In the genomic region with DNA sequence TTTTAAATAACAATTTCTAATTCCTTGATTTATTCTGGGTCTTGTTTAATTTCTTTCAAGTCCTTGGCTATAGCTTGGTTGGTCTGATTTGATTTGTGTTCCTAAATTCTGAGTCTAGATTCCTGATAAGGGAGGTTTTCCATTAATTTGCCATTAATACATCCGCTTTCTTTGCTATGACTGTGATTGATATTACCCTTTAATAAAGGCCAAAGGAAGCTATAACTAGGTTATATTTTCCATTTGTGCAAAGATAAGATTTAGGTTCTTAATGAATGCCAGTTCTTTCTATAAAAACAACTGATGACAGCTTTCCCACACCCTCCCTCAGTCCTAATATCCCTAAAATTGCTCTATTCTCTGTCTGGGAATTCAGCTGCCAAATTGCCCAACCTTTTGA, we compare ENCODE assay signal across 21 cellular contexts. TPM values are rescaled to one million over a fixed set of nuclear protein-coding genes. Genes with fewer than 3 reads are reported as not detected.
DNase-seq lines count a peak whose midpoint lies in the region; ATAC-seq and TF ChIP-seq lines count a peak whose summit lies in the region.
"Had no signal": no experiment of that assay in that cellular context is flagged by ENCODE, and none has a peak within 500 bp of the region (broad histone marks: within the 10 kb centered on the region; RNA-seq: fewer than 3 reads in every experiment).

No MANE protein-coding gene starts in this region.

- no peak for ATAC-seq in activated T-cell treated with anti-CD3 and anti-CD28 coated beads, Interleukin-2, amount 50 U/mL, for 72 hours (replicated peaks in 1 of 2)
- no peak for ATAC-seq in activated T-cell treated with anti-CD3 and anti-CD28 coated beads, Interleukin-2, amount 50 U/mL, for 4 hours
- ATAC-seq in CD8-positive, alpha-beta T cell, result no peak
- ATAC-seq in T-helper 17 cell (no peak), GM21529 (IDR thresholded peaks at IDR 0.05; ENCODE audit: unreplicated experiment) (no peak)
- no peak for ATAC-seq in naive thymus-derived CD4-positive, alpha-beta T cell
- ATAC-seq: GM23338, HCT116 had no signal

- in situ Hi-C loops in HAP-1 (cut with MboI; ENCODE audit: low sequenced_read_pairs), result no loop called here

- H3K27ac Mint-ChIP-seq in activated T-cell treated with anti-CD3 and anti-CD28 coated beads, Interleukin-2, amount 50 U/mL, for 72 hours, result peak overlapping the region; percentile 64
- H3K27ac Mint-ChIP-seq in CD8-positive, alpha-beta T cell, result peak overlapping the region; percentile 91
- H3K27ac Mint-ChIP-seq in T-helper 17 cell, result peak overlapping the region; percentile 32
- H3K27ac Mint-ChIP-seq in naive thymus-derived CD4-positive, alpha-beta T cell, result peak overlapping the region in 7 of 9 donors; percentile 36 to 94 (median 84)
- H3K27ac Mint-ChIP-seq: GM23338, HFFc6 had no signal

- H3K27ac ChIP-seq in CD8-positive, alpha-beta T cell (ENCODE audit: low read depth, low read length), result no peak overlapping the region
- H3K27ac ChIP-seq in naive thymus-derived CD4-positive, alpha-beta T cell (ENCODE audit: low read depth, low read length), result peak overlapping the region; percentile 29
- no peak overlapping the region for H3K27ac ChIP-seq in SJCRH30
- H3K27ac ChIP-seq: BLaER1 had no signal

- TF ChIP-seq CTCF in CD8-positive, alpha-beta T cell (IDR thresholded peaks at IDR 0.05), result no peak

- no peaks in the 10 kb centered on the region for H3K9me3 ChIP-seq in CD8-positive, alpha-beta T cell (ENCODE audit: low read length)
- H3K9me3 ChIP-seq in T-helper 17 cell (ENCODE audit: control insufficient read depth, low read length, poor library complexity, severe bottlenecking), result no peaks in the 10 kb centered on the region
- H3K9me3 ChIP-seq in naive thymus-derived CD4-positive, alpha-beta T cell (ENCODE audit: control insufficient read depth in 2 of 3, low read length in 3 of 3), result no peaks in the 10 kb centered on the region
- H3K9me3 ChIP-seq in SJCRH30 (replicated peaks), result no peaks in the 10 kb centered on the region
- H3K9me3 ChIP-seq in HAP-1, result no peaks in the 10 kb centered on the region
- H3K9me3 ChIP-seq: BLaER1 had no signal

- no peaks in the 10 kb centered on the region for H3K36me3 ChIP-seq in CD8-positive, alpha-beta T cell (ENCODE audit: insufficient read depth, low read length)
- H3K36me3 ChIP-seq in naive thymus-derived CD4-positive, alpha-beta T cell (ENCODE audit: control insufficient read depth in 2 of 3, insufficient read depth in 3 of 3, low read length in 3 of 3), result no peaks in the 10 kb centered on the region
- peaks cover under 1% of the 10 kb centered on the region for H3K36me3 ChIP-seq in SJCRH30
- H3K36me3 ChIP-seq in HAP-1 (replicated peaks), result no peaks in the 10 kb centered on the region

- peaks cover 13% of the 10 kb centered on the region for H3K4me1 ChIP-seq in CD8-positive, alpha-beta T cell (ENCODE audit: insufficient read depth, low read length)
- H3K4me1 ChIP-seq in naive thymus-derived CD4-positive, alpha-beta T cell (ENCODE audit: control insufficient read depth in 2 of 2, insufficient read depth in 2 of 2, low read length in 2 of 2), result peaks cover 0 to 18% of the 10 kb centered on the region in 2 donors
- H3K4me1 ChIP-seq in SJCRH30 (no peaks in the 10 kb centered on the region), HAP-1 (no peaks in the 10 kb centered on the region)

- no peak overlapping the region for H3K4me3 ChIP-seq in CD8-positive, alpha-beta T cell (ENCODE audit: low read depth, low read length)
- no peak overlapping the region for H3K4me3 ChIP-seq in naive thymus-derived CD4-positive, alpha-beta T cell (ENCODE audit: low read length)
- H3K4me3 ChIP-seq in SJCRH30 (no peak overlapping the region), HAP-1 (no peak overlapping the region)
- H3K4me3 ChIP-seq: BLaER1, GM23338 had no signal

- CTCF ChIA-PET in CD8-positive, alpha-beta T cell (lab: Charles Lee), result interaction anchor here (1.2 kb wide), 1 partner anchor 51 kb away, joined by 3 read pairs; no protein-coding TSS in a partner anchor
- CTCF ChIA-PET in naive thymus-derived CD4-positive, alpha-beta T cell (lab: Charles Lee), result no interaction called here

- peaks cover 28% of the 10 kb centered on the region for H3K4me1 Mint-ChIP-seq in activated T-cell treated with anti-CD3 and anti-CD28 coated beads, Interleukin-2, amount 50 U/mL, for 72 hours (ENCODE audit: low read depth)
- peaks cover 17% of the 10 kb centered on the region for H3K4me1 Mint-ChIP-seq in activated T-cell treated with anti-CD3 and anti-CD28 coated beads, Interleukin-2, amount 50 U/mL, for 4 hours (ENCODE audit: low read depth)
- H3K4me1 Mint-ChIP-seq in CD8-positive, alpha-beta T cell (ENCODE audit: low read depth), result peaks cover 26% of the 10 kb centered on the region
- peaks cover 9% of the 10 kb centered on the region for H3K4me1 Mint-ChIP-seq in T-helper 17 cell
- H3K4me1 Mint-ChIP-seq in naive thymus-derived CD4-positive, alpha-beta T cell, result peaks cover 9 to 44% (median 32%) of the 10 kb centered on the region in 7 donors
- H3K4me1 Mint-ChIP-seq: GM23338 had no signal

- DNase-seq in activated T-cell treated with anti-CD3 and anti-CD28 coated beads, Interleukin-2, amount 50 U/mL, for 72 hours, result no peak
- no peak for DNase-seq in activated T-cell treated with anti-CD3 and anti-CD28 coated beads, Interleukin-2, amount 50 U/mL, for 4 hours
- no peak for DNase-seq in CD8-positive, alpha-beta T cell
- DNase-seq in T-helper 17 cell, result no peak
- no peak for DNase-seq in naive thymus-derived CD4-positive, alpha-beta T cell
- no peak for DNase-seq in SJCRH30
- no peak for DNase-seq in HAP-1 (ENCODE audit: low spot score in 2 of 2)
- DNase-seq: 8988T, COR-L47, DMS 273 treated with DMSO at 0.1 percent for 48 hours, DMS53, DND-41, EL, HFFc6, IMR-90 had no signal

- POLR2A ChIA-PET in CD8-positive, alpha-beta T cell (lab: Charles Lee), result interaction anchor here (1.5 to 3.4 kb wide), 2 partner anchors 16 to 51 kb away, joined by 3 to 15 read pairs; partner anchors contain the start of gene ADCK2
- POLR2A ChIA-PET in naive thymus-derived CD4-positive, alpha-beta T cell (lab: Charles Lee), result interaction anchor here (3.0 kb wide), 1 partner anchor 24 kb away, joined by 21 read pairs; no protein-coding TSS in a partner anchor

- H3K27me3 Mint-ChIP-seq in activated T-cell treated with anti-CD3 and anti-CD28 coated beads, Interleukin-2, amount 50 U/mL, for 72 hours (ENCODE audit: low read depth), result no peaks in the 10 kb centered on the region
- no peaks in the 10 kb centered on the region for H3K27me3 Mint-ChIP-seq in activated T-cell treated with anti-CD3 and anti-CD28 coated beads, Interleukin-2, amount 50 U/mL, for 4 hours (ENCODE audit: low read depth)
- no peaks in the 10 kb centered on the region for H3K27me3 Mint-ChIP-seq in CD8-positive, alpha-beta T cell (ENCODE audit: low read depth)
- H3K27me3 Mint-ChIP-seq in T-helper 17 cell, result no peaks in the 10 kb centered on the region
- H3K27me3 Mint-ChIP-seq in naive thymus-derived CD4-positive, alpha-beta T cell, result no peaks in the 10 kb centered on the region
- H3K27me3 Mint-ChIP-seq: CD8-positive, alpha-beta memory T cell had no signal

- H3K4me3 Mint-ChIP-seq in activated T-cell treated with anti-CD3 and anti-CD28 coated beads, Interleukin-2, amount 50 U/mL, for 72 hours, result no peak overlapping the region
- no peak overlapping the region for H3K4me3 Mint-ChIP-seq in activated T-cell treated with anti-CD3 and anti-CD28 coated beads, Interleukin-2, amount 50 U/mL, for 4 hours
- no peak overlapping the region for H3K4me3 Mint-ChIP-seq in CD8-positive, alpha-beta T cell
- H3K4me3 Mint-ChIP-seq in T-helper 17 cell, result no peak overlapping the region
- H3K4me3 Mint-ChIP-seq in naive thymus-derived CD4-positive, alpha-beta T cell, result peak overlapping the region in 1 of 10 donors; percentile 49
- H3K4me3 Mint-ChIP-seq: CD14-positive monocyte; CD8-positive, alpha-beta memory T cell; GM23338; HFFc6 had no signal

- H3K27me3 ChIP-seq in CD8-positive, alpha-beta T cell (ENCODE audit: insufficient read depth, low read length), result no peaks in the 10 kb centered on the region
- H3K27me3 ChIP-seq in naive thymus-derived CD4-positive, alpha-beta T cell (ENCODE audit: control insufficient read depth in 2 of 2, insufficient read depth in 2 of 2, low read length in 2 of 2), result no peaks in the 10 kb centered on the region
- H3K27me3 ChIP-seq in SJCRH30 (no peaks in the 10 kb centered on the region), HAP-1 (ENCODE audit: low read depth) (no peaks in the 10 kb centered on the region)
- H3K27me3 ChIP-seq: BLaER1 had no signal

- no peaks in the 10 kb centered on the region for H3K9me3 Mint-ChIP-seq in activated T-cell treated with anti-CD3 and anti-CD28 coated beads, Interleukin-2, amount 50 U/mL, for 72 hours
- no peaks in the 10 kb centered on the region for H3K9me3 Mint-ChIP-seq in activated T-cell treated with anti-CD3 and anti-CD28 coated beads, Interleukin-2, amount 50 U/mL, for 4 hours
- no peaks in the 10 kb centered on the region for H3K9me3 Mint-ChIP-seq in CD8-positive, alpha-beta T cell
- no peaks in the 10 kb centered on the region for H3K9me3 Mint-ChIP-seq in naive thymus-derived CD4-positive, alpha-beta T cell
- H3K9me3 Mint-ChIP-seq: CD14-positive monocyte; CD8-positive, alpha-beta memory T cell; GM23338; HFFc6 had no signal

- no peaks in the 10 kb centered on the region for H3K36me3 Mint-ChIP-seq in activated T-cell treated with anti-CD3 and anti-CD28 coated beads, Interleukin-2, amount 50 U/mL, for 72 hours (ENCODE audit: insufficient read depth in 2 of 2)
- H3K36me3 Mint-ChIP-seq in activated T-cell treated with anti-CD3 and anti-CD28 coated beads, Interleukin-2, amount 50 U/mL, for 4 hours (ENCODE audit: insufficient read depth), result peaks cover 2% of the 10 kb centered on the region
- peaks cover 12% of the 10 kb centered on the region for H3K36me3 Mint-ChIP-seq in CD8-positive, alpha-beta T cell
- no peaks in the 10 kb centered on the region for H3K36me3 Mint-ChIP-seq in T-helper 17 cell (ENCODE audit: low read depth)
- H3K36me3 Mint-ChIP-seq in naive thymus-derived CD4-positive, alpha-beta T cell, result peaks cover 0 to 2% (median 0%) of the 10 kb centered on the region in 5 donors

- intact Hi-C loops in CD8-positive, alpha-beta T cell (cut with DNase I, micrococcal nuclease), result loop anchor here (5.0 to 10.0 kb wide), 3 partner anchors 50 to 810 kb away; partner anchors contain the start of genes ADCK2 (in 1 of the 2) and MRPS33 (in 1 of the 2)
- intact Hi-C loops in naive thymus-derived CD4-positive, alpha-beta T cell (cut with micrococcal nuclease), result no loop called here

RNA-seq across cellular contexts. Expression of gene NDUFB2, which starts 28.2 kb away (rescaled TPM):
- total RNA-seq in activated T-cell treated with anti-CD3 and anti-CD28 coated beads, Interleukin-2, amount 50 U/mL, for 72 hours, result 10 to 100 TPM; 78.0 to 94.1 TPM
- total RNA-seq in activated T-cell treated with anti-CD3 and anti-CD28 coated beads, Interleukin-2, amount 50 U/mL, for 4 hours, result 100 to 1,000 TPM; 192 to 205 (median 201) TPM
- total RNA-seq in CD8-positive, alpha-beta T cell, result 10 to 100 TPM; 83.9 to 84.5 TPM
- total RNA-seq in T-helper 17 cell, result 100 to 1,000 TPM in 1 of 2 donors, 10 to 100 TPM in 1; 92.5 to 109 TPM
- total RNA-seq in naive thymus-derived CD4-positive, alpha-beta T cell, result 100 to 1,000 TPM in 1 of 5 experiments, 10 to 100 TPM in 4; 88.3 to 184 (median 94.0) TPM
- 100 to 1,000 TPM; 372 to 507 TPM for polyA plus RNA-seq in naive thymus-derived CD4-positive, alpha-beta T cell
- 158 and 204 TPM in 2 replicates for total RNA-seq in SJCRH30 (2014; rRNA removed; shearing (Covaris generic))

RNA-seq across cellular contexts. Expression of gene ADCK2, which starts 52.0 kb away (rescaled TPM):
- 10 to 100 TPM; 30.3 to 38.9 TPM for total RNA-seq in activated T-cell treated with anti-CD3 and anti-CD28 coated beads, Interleukin-2, amount 50 U/mL, for 72 hours
- total RNA-seq in activated T-cell treated with anti-CD3 and anti-CD28 coated beads, Interleukin-2, amount 50 U/mL, for 4 hours, result 10 to 100 TPM; 22.2 to 23.7 (median 22.4) TPM
- 10 to 100 TPM; 15.4 to 17.0 TPM for total RNA-seq in CD8-positive, alpha-beta T cell
- 10 to 100 TPM; 12.7 to 17.9 TPM for total RNA-seq in T-helper 17 cell
- total RNA-seq in naive thymus-derived CD4-positive, alpha-beta T cell, result 10 to 100 TPM; 15.2 to 19.0 (median 18.3) TPM
- 10 to 100 TPM; 32.2 to 34.2 TPM for polyA plus RNA-seq in naive thymus-derived CD4-positive, alpha-beta T cell
- total RNA-seq in SJCRH30 (2014; rRNA removed; shearing (Covaris generic)), result 16.1 and 17.3 TPM in 2 replicates

Comparison
In these comparisons a context has a peak if more than half of its experiments do, and no peak if none do; other contexts are left out.
1. H3K27ac Mint-ChIP-seq: peak in every context shown above with its lines; median percentile 91 in CD8-positive, alpha-beta T cell; 84 in naive thymus-derived CD4-positive, alpha-beta T cell; 64 in activated T-cell treated with anti-CD3 and anti-CD28 coated beads, Interleukin-2, amount 50 U/mL, for 72 hours; 32 in T-helper 17 cell.
2. intact Hi-C loops: an anchor here in CD8-positive, alpha-beta T cell (5.0 to 10.0 kb wide); none called in naive thymus-derived CD4-positive, alpha-beta T cell.